In the genomic region with DNA sequence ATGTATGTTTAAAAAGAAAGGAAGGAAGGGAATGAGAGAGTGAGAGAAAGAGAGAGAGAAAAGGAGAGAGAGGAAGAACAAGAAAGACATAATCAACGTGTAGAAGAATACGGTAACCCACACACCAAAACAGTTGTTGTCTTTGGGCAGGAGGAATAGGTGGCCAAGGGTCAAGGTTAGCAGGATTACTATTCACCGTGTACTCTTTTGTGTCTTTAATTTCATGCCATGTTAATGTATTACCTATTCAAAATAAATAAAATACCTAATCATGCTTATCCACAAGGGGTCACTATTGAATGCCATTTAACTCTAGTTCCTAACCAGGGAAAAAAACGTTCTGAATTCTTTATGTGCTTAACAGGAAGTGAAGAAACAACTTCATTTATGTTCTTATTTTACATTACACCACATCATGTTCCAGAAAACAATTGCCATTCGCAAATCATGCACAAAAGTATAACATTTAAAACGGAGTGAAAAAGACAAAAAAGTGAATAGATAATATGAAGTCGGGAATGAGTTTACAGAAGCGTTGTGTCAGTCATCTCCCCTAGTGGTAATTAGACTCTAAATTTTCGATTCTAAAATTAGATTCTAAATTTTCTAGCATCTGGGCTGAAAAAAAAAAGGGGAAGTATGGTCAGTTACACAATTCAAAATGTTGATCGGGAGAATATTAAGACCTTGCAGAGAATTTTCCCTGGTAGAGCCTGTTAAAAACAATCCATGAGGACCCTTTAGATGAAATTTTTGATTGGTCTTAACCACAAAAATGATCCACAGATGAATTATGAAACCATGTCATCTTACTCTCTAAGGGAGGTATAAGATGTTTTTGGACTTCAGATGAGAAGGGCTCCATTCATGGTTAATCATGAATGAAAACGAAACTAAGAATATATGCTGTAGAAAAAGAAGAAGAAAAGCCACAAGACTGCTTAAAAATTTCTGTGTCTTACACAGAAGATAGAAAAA, we compare ENCODE assay signal across 8 cellular contexts. TPM values are rescaled to one million over a fixed set of nuclear protein-coding genes. Genes with fewer than 3 reads are reported as not detected.
A peak's percentile ranks its signal among the peaks of the same experiment; 100 is the strongest.
DNase-seq lines count a peak whose midpoint lies in the region; ATAC-seq and TF ChIP-seq lines count a peak whose summit lies in the region.

No MANE protein-coding gene starts in this region.

- H3K27ac Mint-ChIP-seq in activated naive CD8-positive, alpha-beta T cell treated with anti-CD3 and anti-CD28 coated beads for 36 hours = peak overlapping the region; percentile 92

- peak; percentile 76 for DNase-seq in EL
- DNase-seq in HK-2 (ENCODE audit: unreplicated experiment) = peak; percentile 4
- DNase-seq in NCI-H524 (lab: John Stamatoyannopoulos, UW) = peak; percentile 28 to 66
- DNase-seq in activated naive CD8-positive, alpha-beta T cell treated with anti-CD3 and anti-CD28 coated beads for 36 hours = no peak
- DNase-seq in cardiac muscle cell (ENCODE audit: low read depth in 1 of 2, low spot score in 1 of 2) = peak; percentile 67 to 81
- peak; percentile 46 for DNase-seq in retina
- DNase-seq in ureter (ENCODE audit: low spot score) = no peak

- peak; percentile 64 for ATAC-seq in GM21423 (IDR thresholded peaks at IDR 0.05; ENCODE audit: unreplicated experiment)

- no peaks in the 10 kb centered on the region for H3K9me3 Mint-ChIP-seq in activated naive CD8-positive, alpha-beta T cell treated with anti-CD3 and anti-CD28 coated beads for 36 hours

- no peaks in the 10 kb centered on the region for H3K36me3 Mint-ChIP-seq in activated naive CD8-positive, alpha-beta T cell treated with anti-CD3 and anti-CD28 coated beads for 36 hours

- H3K27me3 ChIP-seq in cardiac muscle cell = no peaks in the 10 kb centered on the region

- H3K9me3 ChIP-seq in cardiac muscle cell (ENCODE audit: low read depth) = no peaks in the 10 kb centered on the region

- H3K27me3 Mint-ChIP-seq in activated naive CD8-positive, alpha-beta T cell treated with anti-CD3 and anti-CD28 coated beads for 36 hours = no peaks in the 10 kb centered on the region

- peak overlapping the region; percentile 91 for H3K4me3 Mint-ChIP-seq in activated naive CD8-positive, alpha-beta T cell treated with anti-CD3 and anti-CD28 coated beads for 36 hours

- H3K27ac ChIP-seq in cardiac muscle cell = no peak overlapping the region

- H3K4me1 ChIP-seq in cardiac muscle cell (ENCODE audit: low read depth) = peaks cover 11% of the 10 kb centered on the region

- H3K36me3 ChIP-seq in cardiac muscle cell = no peaks in the 10 kb centered on the region

- H3K4me1 Mint-ChIP-seq in activated naive CD8-positive, alpha-beta T cell treated with anti-CD3 and anti-CD28 coated beads for 36 hours = peaks cover 19% of the 10 kb centered on the region

- TF ChIP-seq CTCF in cardiac muscle cell (IDR thresholded peaks at IDR 0.05; ENCODE audit: low read depth, low read length) = peak; percentile 51

- H3K4me3 ChIP-seq in cardiac muscle cell = peak overlapping the region; percentile 8

RNA-seq across cellular contexts. Expression of a gene that starts 0.7 kb away (rescaled TPM):
- total RNA-seq in activated naive CD8-positive, alpha-beta T cell treated with anti-CD3 and anti-CD28 coated beads for 36 hours = under 1 TPM; 0.34 to 0.37 TPM
- total RNA-seq in cardiac muscle cell (not detected in 2 replicates), ureter (0.18 TPM)
- polyA plus RNA-seq in cardiac muscle cell = 0.14 TPM in 1 of 2 replicates, not detected in the other

RNA-seq across cellular contexts. Expression of a gene that starts 11.9 kb away (rescaled TPM):
- 100 to 1,000 TPM; 101 to 103 TPM for total RNA-seq in activated naive CD8-positive, alpha-beta T cell treated with anti-CD3 and anti-CD28 coated beads for 36 hours
- total RNA-seq in cardiac muscle cell (96.9 and 151 TPM in 2 replicates), ureter (54.0 TPM)
- polyA plus RNA-seq in cardiac muscle cell = 163 and 175 TPM in 2 replicates

Comparison
In these comparisons a context has a peak if more than half of its experiments do, and no peak if none do; other contexts are left out.
1. DNase-seq: peak in EL (single experiment), HK-2 (single experiment), NCI-H524 (2 of 2), cardiac muscle cell (2 of 2) and retina (single experiment); none in activated naive CD8-positive, alpha-beta T cell treated with anti-CD3 and anti-CD28 coated beads for 36 hours (single experiment) and ureter (single experiment).